Comparison of ENCODE assay signal across 20 cellular contexts in the genomic region with DNA sequence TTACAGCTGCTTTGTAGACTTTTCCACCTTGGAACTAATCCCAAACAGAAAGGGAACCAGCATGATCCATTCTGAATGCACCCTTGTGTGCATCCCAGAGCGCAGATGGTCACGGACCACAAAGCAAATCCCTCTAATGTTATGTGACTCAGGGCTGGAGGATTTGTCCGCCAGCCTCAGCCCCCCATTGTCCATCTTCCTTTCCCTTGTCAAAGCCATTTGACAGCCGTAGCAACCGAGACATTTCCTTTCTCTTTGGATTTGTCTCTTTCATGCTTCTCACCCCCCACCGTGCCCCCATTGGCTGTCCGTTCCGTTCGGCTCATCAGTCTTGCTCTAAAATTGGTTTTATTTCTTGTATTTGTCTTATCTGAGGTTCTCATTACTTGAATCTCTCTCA.
"Had no signal": no experiment of that assay in that cellular context is flagged by ENCODE, and none has a peak within 500 bp of the region (broad histone marks: within the 10 kb centered on the region; RNA-seq: fewer than 3 reads in every experiment).

No MANE protein-coding gene starts in this region.

- H3K27ac ChIP-seq: colonic mucosa, epithelial cell of prostate, esophagus muscularis mucosa, gastrocnemius medialis, ovary, testis had no signal

- H3K27me3 ChIP-seq: colonic mucosa, esophagus muscularis mucosa, ovary, testis had no signal

- H3K36me3 Mint-ChIP-seq: natural killer cell treated with Interleukin-12 subunit alpha and Interleukin-12 subunit beta and Interleukin-15 and Interleukin-18, amount 100 ng/mL, for 72 hours; stimulated activated memory B cell treated with anti-CD40 and anti-IgM and Interleukin-4, amounts not matched to agents 10 μg/mL and 1 μg/mL and 100 μg/mL, for 72 hours had no signal

- H3K4me1 Mint-ChIP-seq: stimulated activated memory B cell treated with anti-CD40 and anti-IgM and Interleukin-4, amounts not matched to agents 10 μg/mL and 1 μg/mL and 100 μg/mL, for 72 hours; stimulated activated naive CD8-positive, alpha-beta T cell treated with anti-CD3 and anti-CD28 coated beads, Interleukin-15, amount 100 ng/mL, for 72 hours had no signal

- H3K4me1 ChIP-seq: colonic mucosa, esophagus muscularis mucosa, gastrocnemius medialis, testis had no signal

- H3K9me3 ChIP-seq: colonic mucosa, esophagus muscularis mucosa, gastrocnemius medialis, ovary, testis had no signal

- H3K4me3 Mint-ChIP-seq: natural killer cell treated with Interleukin-12 subunit alpha and Interleukin-12 subunit beta and Interleukin-15 and Interleukin-18, amount 100 ng/mL, for 72 hours; stimulated activated memory B cell treated with anti-CD40 and anti-IgM and Interleukin-4, amounts not matched to agents 10 μg/mL and 1 μg/mL and 100 μg/mL, for 72 hours; stimulated activated naive CD8-positive, alpha-beta T cell treated with anti-CD3 and anti-CD28 coated beads, Interleukin-15, amount 100 ng/mL, for 72 hours had no signal

- H3K4me3 ChIP-seq: colonic mucosa, esophagus muscularis mucosa, gastrocnemius medialis, ovary, smooth muscle cell, testis had no signal

- ATAC-seq: gastrocnemius medialis; left lobe of liver; natural killer cell treated with Interleukin-12 subunit alpha and Interleukin-12 subunit beta and Interleukin-15 and Interleukin-18, amount 100 ng/mL, for 72 hours; right cardiac atrium; stimulated activated memory B cell treated with anti-CD40 and anti-IgM and Interleukin-4, amounts not matched to agents 10 μg/mL and 1 μg/mL and 100 μg/mL, for 72 hours; stimulated activated naive CD8-positive, alpha-beta T cell treated with anti-CD3 and anti-CD28 coated beads, Interleukin-15, amount 100 ng/mL, for 72 hours had no signal

- DNase-seq: colonic mucosa; dermis blood vessel endothelial cell; effector CD8-positive, alpha-beta T cell; gastrocnemius medialis; glutamatergic neuron; islet precursor cell; mammary epithelial cell; nucleus accumbens; ovary; right cardiac atrium; stimulated activated CD4-positive, alpha-beta T cell treated with anti-CD3 and anti-CD28 coated beads, Interleukin-4, amount 100 ng/mL, for 24 hours; stimulated activated naive CD8-positive, alpha-beta T cell treated with anti-CD3 and anti-CD28 coated beads, Interleukin-15, amount 100 ng/mL, for 72 hours; testis; trophoblast cell had no signal

- H3K36me3 ChIP-seq: colonic mucosa, esophagus muscularis mucosa, gastrocnemius medialis, ovary had no signal

- H3K27ac Mint-ChIP-seq: natural killer cell treated with Interleukin-12 subunit alpha and Interleukin-12 subunit beta and Interleukin-15 and Interleukin-18, amount 100 ng/mL, for 72 hours; stimulated activated memory B cell treated with anti-CD40 and anti-IgM and Interleukin-4, amounts not matched to agents 10 μg/mL and 1 μg/mL and 100 μg/mL, for 72 hours; stimulated activated naive CD8-positive, alpha-beta T cell treated with anti-CD3 and anti-CD28 coated beads, Interleukin-15, amount 100 ng/mL, for 72 hours had no signal
